8 cellular contexts compared by ENCODE assay signal in the genomic region with DNA sequence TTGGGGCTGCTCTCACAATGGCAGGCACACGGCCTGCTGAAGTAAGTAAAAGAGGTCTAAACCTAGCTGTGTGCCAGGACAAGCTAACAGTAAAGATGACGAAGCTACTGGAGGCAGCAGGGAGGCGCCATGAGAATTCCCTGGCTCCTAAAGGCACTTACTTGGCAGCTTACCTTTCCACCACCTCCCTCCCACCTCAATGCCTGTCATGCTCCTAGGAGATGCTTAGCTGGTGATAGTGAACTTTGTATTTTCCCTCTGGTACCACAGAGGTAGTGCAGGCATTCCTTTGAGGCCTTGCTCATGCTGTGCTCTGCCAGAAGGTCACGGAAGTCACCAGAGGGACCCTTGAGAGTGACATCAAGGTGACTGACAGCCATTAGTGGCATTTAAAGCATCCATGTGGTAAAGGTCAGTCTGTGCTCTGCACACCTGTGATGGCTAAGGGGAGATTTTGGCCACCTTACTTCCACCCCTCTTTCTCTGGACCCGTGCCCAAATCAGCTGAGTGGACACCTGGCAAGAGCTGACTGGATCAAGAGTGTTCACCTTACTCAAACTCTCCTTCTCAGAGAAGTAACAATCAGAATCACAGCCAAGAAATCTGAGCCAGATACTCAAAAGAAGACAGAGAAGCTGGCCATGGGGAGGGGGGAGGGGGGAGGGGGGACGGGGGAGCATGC. TPM values are rescaled to one million over a fixed set of nuclear protein-coding genes. Genes with fewer than 3 reads are reported as not detected.
DNase-seq lines count a peak whose midpoint lies in the region; ATAC-seq and TF ChIP-seq lines count a peak whose summit lies in the region.

No MANE protein-coding gene starts in this region.

- CTCF ChIA-PET in AG04450 (lab: Charles Lee): interaction anchor here (1.4 kb wide), 1 partner anchor 114 kb away, joined by 3 read pairs; no protein-coding TSS in a partner anchor

- H3K9me3 ChIP-seq in AG04450 (ENCODE audit: control insufficient read depth, insufficient read depth, low read length): no peaks in the 10 kb centered on the region
- H3K9me3 ChIP-seq in neural cell (ENCODE audit: low read length): no peaks in the 10 kb centered on the region

- H3K36me3 ChIP-seq in neural cell (ENCODE audit: insufficient read depth, low read length): no peaks in the 10 kb centered on the region

- ATAC-seq in HG02870 (IDR thresholded peaks at IDR 0.05; ENCODE audit: unreplicated experiment) (no peak), GM21576 (IDR thresholded peaks at IDR 0.05; ENCODE audit: unreplicated experiment) (no peak), GM18867 (IDR thresholded peaks at IDR 0.05; ENCODE audit: unreplicated experiment) (no peak)

- H4K20me1 ChIP-seq in neural cell (ENCODE audit: insufficient read depth): no peaks in the 10 kb centered on the region

- H3K4me2 ChIP-seq in neural cell (ENCODE audit: low read length): no peak overlapping the region

- 0 out of 2 replicates have a peak overlapping the region, but pooled peaks have one; percentile 10 for H3K4me3 ChIP-seq in AG04450 (ENCODE audit: low read depth, low read length)
- H3K4me3 ChIP-seq in Jurkat, Clone E6-1 (ENCODE audit: low read length): peak overlapping the region; percentile 49
- no peak overlapping the region for H3K4me3 ChIP-seq in choroid plexus epithelial cell (ENCODE audit: low read depth, low read length)
- peak overlapping the region; percentile 34 for H3K4me3 ChIP-seq in neural cell (ENCODE audit: low read length)

- DNase-seq in AG04450 (ENCODE audit: low read depth, low spot score) (no peak), choroid plexus epithelial cell (ENCODE audit: low read depth) (peak; percentile 23), NCI-H446 (lab: John Stamatoyannopoulos, UW) (no peak)
- no peak for DNase-seq in Jurkat, Clone E6-1 (ENCODE audit: low read depth, low spot score)

- POLR2A ChIA-PET in AG04450 (lab: Yijun Ruan, JAX): no interaction called here

- no peaks in the 10 kb centered on the region for H3K9me2 ChIP-seq in neural cell (ENCODE audit: insufficient read depth, low read length)

- TF ChIP-seq RAD21 in neural cell (conservative IDR thresholded peaks at IDR 0.05): no peak

- H3F3A ChIP-seq in neural cell (ENCODE audit: insufficient read depth, low read length, poor library complexity, severe bottlenecking): no peaks in the 10 kb centered on the region

- no peak for TF ChIP-seq EP300 in neural cell (conservative IDR thresholded peaks at IDR 0.05; ENCODE audit: poor library complexity, severe bottlenecking)

- TF ChIP-seq CTCF in AG04450 (IDR thresholded peaks at IDR 0.05; ENCODE audit: low read depth, low read length) (no peak), choroid plexus epithelial cell (conservative IDR thresholded peaks at IDR 0.05; ENCODE audit: low read depth, low read length) (no peak), neural cell (IDR thresholded peaks at IDR 0.05; ENCODE audit: poor library complexity, severe bottlenecking) (no peak)

- no peak overlapping the region for H2AFZ ChIP-seq in neural cell (ENCODE audit: low read depth, low read length)

- no peak overlapping the region for H3K27ac ChIP-seq in AG04450 (ENCODE audit: low read depth, low read length)
- no peak overlapping the region for H3K27ac ChIP-seq in neural cell (ENCODE audit: low read length)

- peaks cover 68% of the 10 kb centered on the region for H3K79me2 ChIP-seq in neural cell (replicated peaks; ENCODE audit: insufficient read depth, low read length)

- no peak overlapping the region for H3K9ac ChIP-seq in neural cell (ENCODE audit: low read length)

- no peaks in the 10 kb centered on the region for H3K27me3 ChIP-seq in AG04450 (ENCODE audit: control insufficient read depth, insufficient read depth, low read length)
- peaks cover under 1% of the 10 kb centered on the region for H3K27me3 ChIP-seq in neural cell (ENCODE audit: insufficient read depth, low read depth, low read length)

TF ChIP-seq in neural cell, 6 proteins besides CTCF, POLR2A, EP300 and RAD21:
- TF ChIP-seq REST (IDR thresholded peaks at IDR 0.05; ENCODE audit: borderline replicate concordance): no peak

RNA-seq across cellular contexts. Expression of gene FKBP1A, which starts 3.0 kb away (rescaled TPM):
- polyA plus RNA-seq in AG04450 (2011; rRNA removed) (579 and 685 TPM in 2 replicates), neural cell (150 and 156 TPM in 2 replicates)
- 267 and 279 TPM in 2 replicates for polyA minus RNA-seq in AG04450 (2011; rRNA and poly(A)+ RNA removed)
- polyA plus RNA-seq in Jurkat, Clone E6-1 (2012; ENCODE audit: insufficient read depth, insufficient read length): 569 TPM
- polyA minus RNA-seq in neural cell: 76.6 and 77.4 TPM in 2 replicates
